Comparison of ENCODE assay signal across 25 cellular contexts in the genomic region with DNA sequence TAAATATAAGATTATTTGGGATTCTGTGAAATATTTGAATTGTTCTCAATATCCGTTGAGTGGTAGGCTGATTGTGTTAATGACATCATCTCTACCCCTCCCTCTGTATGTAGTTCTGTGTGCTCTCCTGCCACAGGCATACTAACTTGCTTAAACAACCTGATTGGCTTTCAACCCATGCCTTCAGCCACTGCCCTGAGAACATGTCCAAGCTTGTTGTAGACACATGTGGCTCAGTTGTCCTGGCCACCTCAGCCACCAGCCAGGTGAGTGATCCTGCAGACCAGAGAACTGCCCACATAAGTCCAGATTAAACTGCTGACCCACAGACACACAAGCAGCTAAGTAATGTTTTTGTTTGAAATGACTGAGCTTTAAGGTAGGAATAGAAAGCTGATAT. TPM values are rescaled to one million over a fixed set of nuclear protein-coding genes. Genes with fewer than 3 reads are reported as not detected.
"Had no signal": no experiment of that assay in that cellular context is flagged by ENCODE, and none has a peak within 500 bp of the region (broad histone marks: within the 10 kb centered on the region; RNA-seq: fewer than 3 reads in every experiment).

No MANE protein-coding gene starts in this region.

- H3K27me3 ChIP-seq: pancreas, thyroid gland, upper lobe of right lung had no signal

- H3K4me3 Mint-ChIP-seq: activated CD4-positive, alpha-beta memory T cell treated with anti-CD3 and anti-CD28 coated beads for 36 hours; activated naive CD4-positive, alpha-beta T cell treated with anti-CD3 and anti-CD28 coated beads for 36 hours; activated naive CD8-positive, alpha-beta T cell treated with anti-CD3 and anti-CD28 coated beads, Interleukin-2, amount 10 ng/mL, durations not matched to agents 7 days and 5 days; memory B cell; nephron progenitor cell; stimulated activated naive CD8-positive, alpha-beta T cell treated with anti-CD3 and anti-CD28 coated beads, Interleukin-15, Interleukin-2, amounts not matched to agents 100 ng/mL and 50 ng/mL, for 24 hours; T-helper 17 cell had no signal

- H3K27me3 Mint-ChIP-seq: activated CD4-positive, alpha-beta memory T cell treated with anti-CD3 and anti-CD28 coated beads for 36 hours; activated naive CD8-positive, alpha-beta T cell treated with anti-CD3 and anti-CD28 coated beads, Interleukin-2, amount 10 ng/mL, durations not matched to agents 7 days and 5 days; memory B cell; stimulated activated naive CD8-positive, alpha-beta T cell treated with anti-CD3 and anti-CD28 coated beads, Interleukin-15, Interleukin-2, amounts not matched to agents 100 ng/mL and 50 ng/mL, for 24 hours; T-helper 17 cell had no signal

- DNase-seq: activated CD4-positive, alpha-beta memory T cell treated with anti-CD3 and anti-CD28 coated beads for 36 hours; activated CD4-positive, alpha-beta T cell treated with anti-CD3 and anti-CD28 coated beads for 4 hours; activated CD4-positive, CD25-positive, alpha-beta regulatory T cell; activated effector memory CD4-positive, alpha-beta T cell treated with Interleukin-2 at 50 U/mL for 16 hours; activated naive CD4-positive, alpha-beta T cell treated with anti-CD3 and anti-CD28 coated beads for 36 hours; activated naive CD8-positive, alpha-beta T cell treated with anti-CD3 and anti-CD28 coated beads, Interleukin-2, amount 10 ng/mL, durations not matched to agents 7 days and 5 days; activated T-cell treated with anti-CD3 and anti-CD28 coated beads, Interleukin-2, amount 50 U/mL, for 48 hours; amniotic stem cell; effector CD4-positive, alpha-beta T cell; hypothalamus; left cardiac atrium; nephron progenitor cell; pancreas; psoas muscle; right cardiac atrium; stimulated activated CD4-positive, alpha-beta T cell treated with anti-CD3 and anti-CD28 coated beads, Interleukin-1b, Interleukin-23, amount 100 ng/mL, for 48 hours; substantia nigra; T-helper 17 cell; thyroid gland; upper lobe of right lung had no signal

- H3K9me3 ChIP-seq: pancreas, thyroid gland, upper lobe of right lung had no signal

- H3K27ac ChIP-seq: pancreas, psoas muscle, thyroid gland, upper lobe of right lung had no signal

- FAIRE-seq: endometrium, frontal cortex, islet of Langerhans, pancreas had no signal

- ATAC-seq: left cardiac atrium, pancreas, psoas muscle, right cardiac atrium, T-helper 17 cell, upper lobe of right lung had no signal

- H3K27ac Mint-ChIP-seq: activated CD4-positive, alpha-beta memory T cell treated with anti-CD3 and anti-CD28 coated beads for 36 hours; activated naive CD4-positive, alpha-beta T cell treated with anti-CD3 and anti-CD28 coated beads for 36 hours; activated naive CD8-positive, alpha-beta T cell treated with anti-CD3 and anti-CD28 coated beads, Interleukin-2, amount 10 ng/mL, durations not matched to agents 7 days and 5 days; memory B cell; nephron progenitor cell; stimulated activated naive CD8-positive, alpha-beta T cell treated with anti-CD3 and anti-CD28 coated beads, Interleukin-15, Interleukin-2, amounts not matched to agents 100 ng/mL and 50 ng/mL, for 24 hours; T-helper 17 cell had no signal

- H3K4me1 ChIP-seq: pancreas, psoas muscle, thyroid gland, upper lobe of right lung had no signal

- H3K4me3 ChIP-seq: pancreas, psoas muscle, thyroid gland, upper lobe of right lung had no signal

- H3K9me3 Mint-ChIP-seq: activated naive CD8-positive, alpha-beta T cell treated with anti-CD3 and anti-CD28 coated beads, Interleukin-2, amount 10 ng/mL, durations not matched to agents 7 days and 5 days; nephron progenitor cell had no signal

- H3K4me1 Mint-ChIP-seq: activated naive CD8-positive, alpha-beta T cell treated with anti-CD3 and anti-CD28 coated beads, Interleukin-2, amount 10 ng/mL, durations not matched to agents 7 days and 5 days; memory B cell; nephron progenitor cell; T-helper 17 cell had no signal

RNA-seq across cellular contexts. Expression of a gene that starts 56.5 kb away (rescaled TPM):
- total RNA-seq: activated CD4-positive, alpha-beta memory T cell treated with anti-CD3 and anti-CD28 coated beads for 36 hours; activated naive CD4-positive, alpha-beta T cell treated with anti-CD3 and anti-CD28 coated beads for 36 hours; activated naive CD8-positive, alpha-beta T cell treated with anti-CD3 and anti-CD28 coated beads, Interleukin-2, amount 10 ng/mL, durations not matched to agents 7 days and 5 days; right cardiac atrium; T-helper 17 cell had no signal
- polyA plus RNA-seq: right cardiac atrium had no signal
